In genomic region chr7:43439631-43440401, GRCh38 we compare ENCODE assay signal across 1 cellular context.
TF ChIP-seq lines count a peak whose summit lies in the region.

No MANE protein-coding gene starts in this region.

TF ChIP-seq in GM23338, 12 proteins besides CTCF, POLR2A, EP300 and RAD21 (continued from another document):
- TF ChIP-seq ZNF462 (CRISPR knock-in tag; IDR thresholded peaks at IDR 0.05) = peak; percentile 55; the same call in 1 of the 2 replicates
- 0 out of 2 replicates have a peak, but pooled peaks have one; percentile 82 for TF ChIP-seq ZNF114 (CRISPR knock-in tag; IDR thresholded peaks at IDR 0.05)
